ENCODE assay signal across 21 cellular contexts in genomic region chr2:120898496-120898895, GRCh38.
"Had no signal": no experiment of that assay in that cellular context is flagged by ENCODE, and none has a peak within 500 bp of the region (broad histone marks: within the 10 kb centered on the region; RNA-seq: fewer than 3 reads in every experiment).

No MANE protein-coding gene starts in this region.

- H3K9me3 Mint-ChIP-seq: activated CD4-positive, alpha-beta T cell treated with anti-CD3 and anti-CD28 coated beads, Interleukin-2, amount 10 ng/mL, durations not matched to agents 24 days and 14 days; activated CD8-positive, alpha-beta T cell treated with anti-CD3 and anti-CD28 coated beads for 36 hours; activated naive CD4-positive, alpha-beta T cell treated with anti-CD3 and anti-CD28 coated beads for 36 hours; activated naive CD8-positive, alpha-beta T cell treated with anti-CD3 and anti-CD28 coated beads, Interleukin-2, amount 50 U/mL, for 24 hours; activated T-cell treated with anti-CD3 and anti-CD28 coated beads, Interleukin-2, amount 50 U/mL, for 24 hours; central memory CD8-positive, alpha-beta T cell; nephron progenitor cell had no signal

- H3K36me3 ChIP-seq: brain microvascular endothelial cell, colonic mucosa, tibial artery, uterus had no signal

- H3K4me3 Mint-ChIP-seq: activated CD4-positive, alpha-beta T cell treated with anti-CD3 and anti-CD28 coated beads, Interleukin-2, amount 10 ng/mL, durations not matched to agents 24 days and 14 days; activated CD8-positive, alpha-beta T cell treated with anti-CD3 and anti-CD28 coated beads for 36 hours; activated naive CD4-positive, alpha-beta T cell treated with anti-CD3 and anti-CD28 coated beads for 36 hours; activated naive CD8-positive, alpha-beta T cell treated with anti-CD3 and anti-CD28 coated beads, Interleukin-2, amount 50 U/mL, for 24 hours; activated T-cell treated with anti-CD3 and anti-CD28 coated beads, Interleukin-2, amount 50 U/mL, for 24 hours; central memory CD8-positive, alpha-beta T cell; nephron progenitor cell had no signal

- ATAC-seq: activated CD8-positive, alpha-beta T cell treated with anti-CD3 and anti-CD28 coated beads for 36 hours; activated naive CD8-positive, alpha-beta T cell treated with anti-CD3 and anti-CD28 coated beads, Interleukin-2, amount 50 U/mL, for 24 hours; left cardiac atrium; stimulated activated naive CD8-positive, alpha-beta T cell treated with anti-CD3 and anti-CD28 coated beads, Interleukin-15, Interleukin-2, amounts not matched to agents 100 U/mL and 50 U/mL, for 24 hours had no signal

- FAIRE-seq: frontal cortex had no signal

- H3K4me3 ChIP-seq: colonic mucosa, tibial artery, uterus had no signal

- DNase-seq: activated CD4-positive, alpha-beta T cell treated with anti-CD3 and anti-CD28 coated beads, Interleukin-2, amount 10 ng/mL, durations not matched to agents 24 days and 14 days; activated CD8-positive, alpha-beta T cell treated with anti-CD3 and anti-CD28 coated beads for 36 hours; activated naive CD4-positive, alpha-beta T cell treated with anti-CD3 and anti-CD28 coated beads for 36 hours; activated naive CD8-positive, alpha-beta T cell treated with anti-CD3 and anti-CD28 coated beads, Interleukin-2, amount 50 U/mL, for 24 hours; activated T-cell treated with anti-CD3 and anti-CD28 coated beads, Interleukin-2, amount 50 U/mL, for 24 hours; anterior cingulate cortex; brain microvascular endothelial cell; colonic mucosa; head of caudate nucleus; left cardiac atrium; nephron progenitor cell; stimulated activated CD4-positive, alpha-beta T cell treated with anti-CD3 and anti-CD28 coated beads, Interleukin-2, amount 100 ng/mL, for 24 hours; stimulated activated naive CD8-positive, alpha-beta T cell treated with anti-CD3 and anti-CD28 coated beads, Interleukin-15, Interleukin-2, amounts not matched to agents 100 U/mL and 50 U/mL, for 24 hours; substantia nigra; T-helper 1 cell; T-helper 9 cell; tibial artery; uterus had no signal

- H3K27me3 ChIP-seq: brain microvascular endothelial cell, colonic mucosa, tibial artery, uterus had no signal

- H3K27ac ChIP-seq: brain microvascular endothelial cell, colonic mucosa, tibial artery, uterus had no signal

- H3K27me3 Mint-ChIP-seq: activated CD8-positive, alpha-beta T cell treated with anti-CD3 and anti-CD28 coated beads for 36 hours; activated naive CD8-positive, alpha-beta T cell treated with anti-CD3 and anti-CD28 coated beads, Interleukin-2, amount 50 U/mL, for 24 hours; activated T-cell treated with anti-CD3 and anti-CD28 coated beads, Interleukin-2, amount 50 U/mL, for 24 hours had no signal

- H3K27ac Mint-ChIP-seq: activated CD4-positive, alpha-beta T cell treated with anti-CD3 and anti-CD28 coated beads, Interleukin-2, amount 10 ng/mL, durations not matched to agents 24 days and 14 days; activated CD8-positive, alpha-beta T cell treated with anti-CD3 and anti-CD28 coated beads for 36 hours; activated naive CD4-positive, alpha-beta T cell treated with anti-CD3 and anti-CD28 coated beads for 36 hours; activated naive CD8-positive, alpha-beta T cell treated with anti-CD3 and anti-CD28 coated beads, Interleukin-2, amount 50 U/mL, for 24 hours; activated T-cell treated with anti-CD3 and anti-CD28 coated beads, Interleukin-2, amount 50 U/mL, for 24 hours; progenitor cell of endocrine pancreas had no signal

- H3K4me1 Mint-ChIP-seq: activated CD4-positive, alpha-beta T cell treated with anti-CD3 and anti-CD28 coated beads, Interleukin-2, amount 10 ng/mL, durations not matched to agents 24 days and 14 days; activated naive CD8-positive, alpha-beta T cell treated with anti-CD3 and anti-CD28 coated beads, Interleukin-2, amount 50 U/mL, for 24 hours; central memory CD8-positive, alpha-beta T cell had no signal

- H3K4me1 ChIP-seq: colonic mucosa, uterus had no signal

- H3K9me3 ChIP-seq: colonic mucosa, tibial artery, uterus had no signal
